ENCODE assay signal across 13 cellular contexts in genomic region chr5:181105091-181106025, GRCh38. TPM values are rescaled to one million over a fixed set of nuclear protein-coding genes. Genes with fewer than 3 reads are reported as not detected.
"Had no signal": no experiment of that assay in that cellular context is flagged by ENCODE, and none has a peak within 500 bp of the region (broad histone marks: within the 10 kb centered on the region; RNA-seq: fewer than 3 reads in every experiment).

No MANE protein-coding gene starts in this region.

RNA-seq across cellular contexts. Expression of gene OR2V1, which starts 25.6 kb away (rescaled TPM):
- total RNA-seq: activated T-helper 1 cell treated with anti-CD3 and anti-CD28 coated beads, Interleukin-12 subunit alpha, Interleukin-12 subunit beta, Interleukin-2, Interleukin-4 antibody, amounts not matched to agents 30 ng/mL and 10 ng/mL and 1 ng/mL, durations not matched to agents 14 hours and 24 hours and 36 hours; ascending aorta; bronchial epithelial cell; chondrocyte; dorsolateral prefrontal cortex; esophagus muscularis mucosa; fibroblast of villous mesenchyme; left ventricle myocardium inferior; mucosa of gallbladder; occipital lobe; prostate gland; smooth muscle cell; vagina had no signal
- polyA plus RNA-seq: smooth muscle cell had no signal

RNA-seq across cellular contexts. Expression of gene OR2V2, which starts 42.0 kb away (rescaled TPM):
- total RNA-seq: activated T-helper 1 cell treated with anti-CD3 and anti-CD28 coated beads, Interleukin-12 subunit alpha, Interleukin-12 subunit beta, Interleukin-2, Interleukin-4 antibody, amounts not matched to agents 30 ng/mL and 10 ng/mL and 1 ng/mL, durations not matched to agents 14 hours and 24 hours and 36 hours; ascending aorta; bronchial epithelial cell; chondrocyte; esophagus muscularis mucosa; fibroblast of villous mesenchyme; left ventricle myocardium inferior; mucosa of gallbladder; occipital lobe; prostate gland; smooth muscle cell; vagina had no signal
- polyA plus RNA-seq: smooth muscle cell had no signal
